Comparison of ENCODE assay signal across 19 cellular contexts in genomic region chr16:35745821-35746248, GRCh38.
A peak's percentile ranks its signal among the peaks of the same experiment; 100 is the strongest.
DNase-seq lines count a peak whose midpoint lies in the region; ATAC-seq, FAIRE-seq and TF ChIP-seq lines count a peak whose summit lies in the region.
"Had no signal": no experiment of that assay in that cellular context is flagged by ENCODE, and none has a peak within 500 bp of the region (broad histone marks: within the 10 kb centered on the region; RNA-seq: fewer than 3 reads in every experiment).

No MANE protein-coding gene starts in this region.

- H3K4me3 ChIP-seq in RWPE2 (ENCODE audit: severe bottlenecking) = no peak overlapping the region
- H3K4me3 ChIP-seq in keratinocyte (ENCODE audit: control insufficient read depth in 2 of 3, extremely low read depth in 1 of 3, insufficient read depth in 2 of 3, low read depth in 1 of 3, low read length in 3 of 3) = no peak overlapping the region
- H3K4me3 ChIP-seq in vagina = no peak overlapping the region
- H3K4me3 ChIP-seq: HAP-1 had no signal

- H2AFZ ChIP-seq in keratinocyte (ENCODE audit: control insufficient read depth, low read length) = no peak overlapping the region

- intact Hi-C loops in vagina (cut with DNase I) = no loop called here

- TF ChIP-seq CTCF in RWPE2 (IDR thresholded peaks at IDR 0.05; ENCODE audit: poor library complexity, severe bottlenecking) = no peak
- no peak for TF ChIP-seq CTCF in keratinocyte (optimal IDR thresholded peaks at IDR 0.05 in 1 of 3, IDR thresholded peaks at IDR 0.05 in 1 of 3, conservative IDR thresholded peaks at IDR 0.05 in 1 of 3; ENCODE audit: extremely low read depth in 1 of 3, insufficient read depth in 2 of 3, low read length in 3 of 3)
- no peak for TF ChIP-seq CTCF in vagina (IDR thresholded peaks at IDR 0.05)

- CTCF ChIA-PET in activated CD8-positive, alpha-beta memory T cell treated with anti-CD3 and anti-CD28 coated beads, Interleukin-2, amount 10 ng/mL, durations not matched to agents 7 days and 5 days (lab: Charles Lee) = no interaction called here

- H3K79me2 ChIP-seq in keratinocyte (ENCODE audit: control insufficient read depth, insufficient read depth, low read length) = no peaks in the 10 kb centered on the region

- H3K27ac Mint-ChIP-seq in activated CD8-positive, alpha-beta memory T cell treated with anti-CD3 and anti-CD28 coated beads, Interleukin-2, amount 10 ng/mL, durations not matched to agents 7 days and 5 days = no peak overlapping the region
- H3K27ac Mint-ChIP-seq: CD4-positive, alpha-beta memory T cell; HFFc6 had no signal

- peak overlapping the region; percentile 10 for H3K4me2 ChIP-seq in keratinocyte (ENCODE audit: control insufficient read depth, extremely low read depth, insufficient read depth, low read depth, low read length)

- DNase-seq in activated CD8-positive, alpha-beta memory T cell treated with anti-CD3 and anti-CD28 coated beads for 24 hours = peak; percentile 17
- no peak for DNase-seq in activated CD8-positive, alpha-beta memory T cell treated with anti-CD3 and anti-CD28 coated beads, Interleukin-2, amount 10 ng/mL, durations not matched to agents 7 days and 5 days
- DNase-seq in RWPE2 (ENCODE audit: low spot score) (no peak), keratinocyte (ENCODE audit: low read depth, low spot score) (no peak), vagina (ENCODE audit: extremely low spot score in 2 of 2) (peak; percentile 70 to 77), AML-193 (lab: John Stamatoyannopoulos, UW) (no peak)
- DNase-seq: BE2C; CD4-positive, alpha-beta memory T cell; DMS79; GOT3; HFFc6 had no signal

- dilution Hi-C loops in keratinocyte (cut with MboI; ENCODE audit: extremely low pct_ligation_motif_present, low sequenced_read_pairs) = no loop called here

- no peaks in the 10 kb centered on the region for H3K4me1 Mint-ChIP-seq in activated CD8-positive, alpha-beta memory T cell treated with anti-CD3 and anti-CD28 coated beads, Interleukin-2, amount 10 ng/mL, durations not matched to agents 7 days and 5 days
- H3K4me1 Mint-ChIP-seq: CD4-positive, alpha-beta memory T cell had no signal

- H3K27me3 ChIP-seq in RWPE2 (ENCODE audit: insufficient read depth, poor library complexity, severe bottlenecking) (no peaks in the 10 kb centered on the region), keratinocyte (ENCODE audit: control insufficient read depth, extremely low read depth, insufficient read depth, low read length) (no peaks in the 10 kb centered on the region), vagina (no peaks in the 10 kb centered on the region)
- H3K27me3 ChIP-seq: BE2C had no signal

- H3K9me3 ChIP-seq in RWPE2 (ENCODE audit: severe bottlenecking) = peaks cover 8% of the 10 kb centered on the region
- H3K9me3 ChIP-seq in keratinocyte (ENCODE audit: control insufficient read depth, low read depth, low read length) = peaks cover 3% of the 10 kb centered on the region
- H3K9me3 ChIP-seq in vagina = no peaks in the 10 kb centered on the region
- H3K9me3 ChIP-seq: BE2C, HAP-1 had no signal

- H3K4me1 ChIP-seq in RWPE2 (ENCODE audit: insufficient read depth, poor library complexity, severe bottlenecking) (peaks cover 3% of the 10 kb centered on the region), keratinocyte (ENCODE audit: control insufficient read depth, extremely low read depth, insufficient read depth, low read length) (peaks cover 12% of the 10 kb centered on the region), vagina (no peaks in the 10 kb centered on the region)
- H3K4me1 ChIP-seq: BE2C, HAP-1 had no signal

- no peak for FAIRE-seq in keratinocyte (lab: Jason Lieb, UNC)
- FAIRE-seq: GM12892, GM19239 had no signal

- no peak for ATAC-seq in activated CD8-positive, alpha-beta memory T cell treated with anti-CD3 and anti-CD28 coated beads, Interleukin-2, amount 10 ng/mL, durations not matched to agents 7 days and 5 days
- ATAC-seq in RWPE2 (ENCODE audit: low read depth) = no peak
- no peak for ATAC-seq in HG03520 (IDR thresholded peaks at IDR 0.05; ENCODE audit: unreplicated experiment)
- ATAC-seq in HG03457 (IDR thresholded peaks at IDR 0.05; ENCODE audit: unreplicated experiment) = no peak

- no peaks in the 10 kb centered on the region for H4K20me1 ChIP-seq in keratinocyte (ENCODE audit: control insufficient read depth, extremely low read depth, insufficient read depth, low read length)

- no peaks in the 10 kb centered on the region for H3K36me3 ChIP-seq in RWPE2 (ENCODE audit: low read depth)
- H3K36me3 ChIP-seq in keratinocyte (ENCODE audit: control insufficient read depth in 2 of 2, extremely low read depth in 1 of 2, insufficient read depth in 2 of 2, low read length in 2 of 2) = no peaks in the 10 kb centered on the region
- H3K36me3 ChIP-seq in vagina = no peaks in the 10 kb centered on the region
- H3K36me3 ChIP-seq: BE2C, HAP-1 had no signal

- peaks cover 3% of the 10 kb centered on the region for H3K36me3 Mint-ChIP-seq in activated CD8-positive, alpha-beta memory T cell treated with anti-CD3 and anti-CD28 coated beads, Interleukin-2, amount 10 ng/mL, durations not matched to agents 7 days and 5 days

- H3K9ac ChIP-seq in keratinocyte (ENCODE audit: control insufficient read depth, extremely low read depth, insufficient read depth, low read length) = no peak overlapping the region

- H3K4me3 Mint-ChIP-seq in activated CD8-positive, alpha-beta memory T cell treated with anti-CD3 and anti-CD28 coated beads, Interleukin-2, amount 10 ng/mL, durations not matched to agents 7 days and 5 days = no peak overlapping the region
- H3K4me3 Mint-ChIP-seq: CD4-positive, alpha-beta memory T cell; HFFc6 had no signal

- H3K9me3 Mint-ChIP-seq in activated CD8-positive, alpha-beta memory T cell treated with anti-CD3 and anti-CD28 coated beads, Interleukin-2, amount 10 ng/mL, durations not matched to agents 7 days and 5 days (ENCODE audit: low read depth) = peaks cover 39% of the 10 kb centered on the region

- no peaks in the 10 kb centered on the region for H3K9me1 ChIP-seq in keratinocyte (ENCODE audit: control insufficient read depth, extremely low read depth, insufficient read depth, low read length)

- TF ChIP-seq POLR2A in vagina (IDR thresholded peaks at IDR 0.05) = no peak

- H3K27me3 Mint-ChIP-seq in activated CD8-positive, alpha-beta memory T cell treated with anti-CD3 and anti-CD28 coated beads, Interleukin-2, amount 10 ng/mL, durations not matched to agents 7 days and 5 days = no peaks in the 10 kb centered on the region
- H3K27me3 Mint-ChIP-seq: CD4-positive, alpha-beta memory T cell had no signal

- H3K27ac ChIP-seq in RWPE2 (ENCODE audit: poor library complexity, severe bottlenecking) = peak overlapping the region; percentile 93
- H3K27ac ChIP-seq in keratinocyte (ENCODE audit: control insufficient read depth, insufficient read depth, low read length) = peak overlapping the region; percentile 74
- H3K27ac ChIP-seq in vagina = no peak overlapping the region
- H3K27ac ChIP-seq: 22Rv1, C4-2B, HL-60 had no signal

Comparison
In these comparisons a context has a peak if more than half of its experiments do, and no peak if none do; other contexts are left out.
1. DNase-seq: peak in activated CD8-positive, alpha-beta memory T cell treated with anti-CD3 and anti-CD28 coated beads for 24 hours (single experiment) and vagina (2 of 2); none in activated CD8-positive, alpha-beta memory T cell treated with anti-CD3 and anti-CD28 coated beads, Interleukin-2, amount 10 ng/mL, durations not matched to agents 7 days and 5 days (single experiment), RWPE2 (single experiment), keratinocyte (single experiment) and AML-193 (0 of 2).